28 cellular contexts compared by ENCODE assay signal in genomic region chr13:49340161-49340560, GRCh38.
"Had no signal": no experiment of that assay in that cellular context is flagged by ENCODE, and none has a peak within 500 bp of the region (broad histone marks: within the 10 kb centered on the region; RNA-seq: fewer than 3 reads in every experiment).

No MANE protein-coding gene starts in this region.

- H3K4me1 ChIP-seq: colonic mucosa, gastrocnemius medialis, left lung, lower lobe of right lung, parathyroid adenoma, prostate gland, right atrium auricular region, spleen, testis, upper lobe of right lung, uterus had no signal

- H3K9ac ChIP-seq: parathyroid adenoma had no signal

- H3K79me2 ChIP-seq: hepatocyte, parathyroid adenoma had no signal

- H3K4me3 ChIP-seq: colonic mucosa, gastrocnemius medialis, hepatocyte, left lung, lower lobe of right lung, prostate gland, right atrium auricular region, skin epidermis, spleen, testis, tibial nerve, upper lobe of right lung, uterus had no signal

- H3K27ac Mint-ChIP-seq: dendritic cell treated with granulocyte-macrophage colony-stimulating factor and Interleukin-4, amounts not matched to agents 40 ng/mL and 50 ng/mL, for 4 days; endodermal cell; stimulated activated memory B cell treated with anti-CD40 and anti-IgM and Interleukin-4, amounts not matched to agents 10 μg/mL and 1 μg/mL and 100 μg/mL, for 72 hours had no signal

- H3K27me3 ChIP-seq: colonic mucosa, gastrocnemius medialis, hepatocyte, left lung, neutrophil, right atrium auricular region, spleen, testis, tibial nerve, upper lobe of right lung, uterus had no signal

- H3K27ac ChIP-seq: colonic mucosa, epithelial cell of prostate, gastrocnemius medialis, hepatocyte, left lung, lower lobe of right lung, neutrophil, parathyroid adenoma, prostate gland, skin epidermis, spleen, testis, tibial nerve, upper lobe of right lung, uterus had no signal

- H3K4me2 ChIP-seq: hepatocyte had no signal

- H3K36me3 ChIP-seq: colonic mucosa, gastrocnemius medialis, left lung, neutrophil, prostate gland, uterus had no signal

- DNase-seq: colonic mucosa; effector CD8-positive, alpha-beta T cell; endodermal cell; foreskin fibroblast; gastrocnemius medialis; head of caudate nucleus; kidney; left lung; lower lobe of right lung; naive thymus-derived CD8-positive, alpha-beta T cell; spleen; stimulated activated CD4-positive, alpha-beta T cell treated with anti-CD3 and anti-CD28 coated beads, Interleukin-4, amount 100 ng/mL, for 4 hours; stimulated activated naive CD8-positive, alpha-beta T cell treated with anti-CD3 and anti-CD28 coated beads, Interleukin-15, Interleukin-2, amounts not matched to agents 100 U/mL and 50 U/mL, for 24 hours; substantia nigra; testis; upper lobe of right lung; uterus had no signal

- ATAC-seq: esophagus mucosa; gastrocnemius medialis; left lung; lower lobe of right lung; naive thymus-derived CD8-positive, alpha-beta T cell; stimulated activated memory B cell treated with anti-CD40 and anti-IgM and Interleukin-4, amounts not matched to agents 10 μg/mL and 1 μg/mL and 100 μg/mL, for 72 hours; stimulated activated naive CD8-positive, alpha-beta T cell treated with anti-CD3 and anti-CD28 coated beads, Interleukin-15, Interleukin-2, amounts not matched to agents 100 U/mL and 50 U/mL, for 24 hours; upper lobe of right lung had no signal

- H3K9me3 Mint-ChIP-seq: dendritic cell treated with granulocyte-macrophage colony-stimulating factor and Interleukin-4, amounts not matched to agents 40 ng/mL and 50 ng/mL, for 4 days; endodermal cell; naive thymus-derived CD8-positive, alpha-beta T cell; stimulated activated memory B cell treated with anti-CD40 and anti-IgM and Interleukin-4, amounts not matched to agents 10 μg/mL and 1 μg/mL and 100 μg/mL, for 72 hours had no signal

- H3K4me3 Mint-ChIP-seq: dendritic cell treated with granulocyte-macrophage colony-stimulating factor and Interleukin-4, amounts not matched to agents 40 ng/mL and 50 ng/mL, for 4 days; endodermal cell; naive thymus-derived CD8-positive, alpha-beta T cell; stimulated activated memory B cell treated with anti-CD40 and anti-IgM and Interleukin-4, amounts not matched to agents 10 μg/mL and 1 μg/mL and 100 μg/mL, for 72 hours had no signal

- H3K27me3 Mint-ChIP-seq: dendritic cell treated with granulocyte-macrophage colony-stimulating factor and Interleukin-4, amounts not matched to agents 40 ng/mL and 50 ng/mL, for 4 days; naive thymus-derived CD8-positive, alpha-beta T cell; stimulated activated memory B cell treated with anti-CD40 and anti-IgM and Interleukin-4, amounts not matched to agents 10 μg/mL and 1 μg/mL and 100 μg/mL, for 72 hours had no signal

- H3K4me1 Mint-ChIP-seq: endodermal cell; stimulated activated memory B cell treated with anti-CD40 and anti-IgM and Interleukin-4, amounts not matched to agents 10 μg/mL and 1 μg/mL and 100 μg/mL, for 72 hours had no signal

- H2AFZ ChIP-seq: hepatocyte, parathyroid adenoma had no signal

- H3K9me3 ChIP-seq: colonic mucosa, gastrocnemius medialis, left lung, lower lobe of right lung, neutrophil, prostate gland, right atrium auricular region, spleen, testis, tibial nerve, upper lobe of right lung, uterus had no signal

- FAIRE-seq: kidney had no signal
